ENCODE assay signal across 23 cellular contexts in genomic region chr18:49973592-49973991, GRCh38.
"Had no signal": no experiment of that assay in that cellular context is flagged by ENCODE, and none has a peak within 500 bp of the region (broad histone marks: within the 10 kb centered on the region; RNA-seq: fewer than 3 reads in every experiment).

No MANE protein-coding gene starts in this region.

- H3K27me3 ChIP-seq: pancreas, right lobe of liver, stomach, testis, thyroid gland, transverse colon, upper lobe of left lung, vagina had no signal

- H3K4me1 ChIP-seq: pancreas, prostate gland, stomach, testis had no signal

- H3K9me3 ChIP-seq: pancreas, prostate gland, right lobe of liver, stomach, testis, thyroid gland, transverse colon, upper lobe of left lung, vagina had no signal

- ATAC-seq: left lobe of liver; naive thymus-derived CD8-positive, alpha-beta T cell; pancreas; right lobe of liver; stimulated activated naive B cell treated with anti-CD40 and anti-IgM and Interleukin-4, amounts not matched to agents 10 μg/mL and 1 μg/mL and 100 μg/mL, for 72 hours; stimulated activated naive CD8-positive, alpha-beta T cell treated with anti-CD3 and anti-CD28 coated beads, Interleukin-15, Interleukin-2, amounts not matched to agents 100 U/mL and 50 U/mL, for 24 hours had no signal

- H3K4me3 ChIP-seq: lung, pancreas, prostate gland, right lobe of liver, skin epidermis, stomach, testis, thyroid gland, transverse colon, upper lobe of left lung, vagina had no signal

- DNase-seq: hippocampal formation; kidney glomerular epithelial cell; left cardiac atrium; naive thymus-derived CD8-positive, alpha-beta T cell; nucleus accumbens; pancreas; right lobe of liver; stimulated activated CD4-positive, alpha-beta T cell treated with anti-CD3 and anti-CD28 coated beads, Interleukin-12 subunit alpha, Interleukin-12 subunit beta, amount 100 ng/mL, for 4 hours; stimulated activated CD4-positive, alpha-beta T cell treated with anti-CD3 and anti-CD28 coated beads, Interleukin-15, amount 100 ng/mL, for 24 hours; stimulated activated CD4-positive, alpha-beta T cell treated with anti-CD3 and anti-CD28 coated beads, Interleukin-2, amount 100 ng/mL, for 24 hours; stimulated activated CD4-positive, alpha-beta T cell treated with anti-CD3 and anti-CD28 coated beads, Interleukin-4, amount 100 ng/mL, for 1 hour; stimulated activated naive B cell treated with anti-CD40 and anti-IgM and Interleukin-4, amounts not matched to agents 10 μg/mL and 1 μg/mL and 100 μg/mL, for 72 hours; stimulated activated naive CD8-positive, alpha-beta T cell treated with anti-CD3 and anti-CD28 coated beads, Interleukin-15, Interleukin-2, amounts not matched to agents 100 U/mL and 50 U/mL, for 24 hours; stomach; testis; thyroid gland; transverse colon; upper lobe of left lung had no signal

- H3K27ac ChIP-seq: pancreas, prostate gland, skin epidermis, stomach, testis, thyroid gland, transverse colon, upper lobe of left lung, vagina had no signal

- H3K36me3 ChIP-seq: pancreas, prostate gland, right lobe of liver, thyroid gland, transverse colon, upper lobe of left lung, vagina had no signal
